14 cellular contexts compared by ENCODE assay signal in genomic region chr6:102848796-102849195, GRCh38.
A peak's percentile ranks its signal among the peaks of the same experiment; 100 is the strongest.
DNase-seq lines count a peak whose midpoint lies in the region; ATAC-seq, FAIRE-seq and TF ChIP-seq lines count a peak whose summit lies in the region.
"Had no signal": no experiment of that assay in that cellular context is flagged by ENCODE, and none has a peak within 500 bp of the region (broad histone marks: within the 10 kb centered on the region; RNA-seq: fewer than 3 reads in every experiment).

No MANE protein-coding gene starts in this region.

- DNase-seq in ELR (ENCODE audit: low read depth) (peak; percentile 58), HCT116 (ENCODE audit: low read depth, low spot score) (no peak), PC-3 (peak; percentile 12), frontal cortex (ENCODE audit: low spot score in 2 of 2) (no peak), osteoblast (ENCODE audit: insufficient read length, low spot score, missing footprints) (no peak), NCI-H2107 treated with DMSO at 0.1 percent for 48 hours (lab: John Stamatoyannopoulos, UW; ENCODE audit: unreplicated experiment) (no peak)
- DNase-seq: CD8-positive, alpha-beta memory T cell; COR-L47; DMS 273 treated with DMSO at 0.1 percent for 48 hours; DMS79; GF-D8; GOT3; H9 had no signal

- H2AFZ ChIP-seq in HCT116 (ENCODE audit: low read depth, low read length, poor library complexity, severe bottlenecking) (peak overlapping the region; percentile 100), PC-3 (ENCODE audit: low read length) (no peak overlapping the region), osteoblast (ENCODE audit: low read length) (no peak overlapping the region)

- ATAC-seq in HCT116 (no peak), PC-3 (peak; percentile 34; the same call in 1 of the 2 replicates)

- TF ChIP-seq POLR2A in HCT116 (IDR thresholded peaks at IDR 0.05; ENCODE audit: borderline replicate concordance, extremely low read depth, insufficient read depth, insufficient read length), result no peak

- H3K27me3 ChIP-seq in HCT116 (ENCODE audit: insufficient read depth, low read length), result no peaks in the 10 kb centered on the region
- no peaks in the 10 kb centered on the region for H3K27me3 ChIP-seq in PC-3 (ENCODE audit: low read length)
- H3K27me3 ChIP-seq in osteoblast (ENCODE audit: insufficient read depth, low read length), result no peaks in the 10 kb centered on the region
- H3K27me3 ChIP-seq: BLaER1 treated with 17β-estradiol and CSF1 and Interleukin-3, amounts not matched to agents 10 nM and 100 nM had no signal

- H3K9ac ChIP-seq in HCT116 (ENCODE audit: low read length), result no peak overlapping the region
- no peak overlapping the region for H3K9ac ChIP-seq in PC-3 (ENCODE audit: low read length)
- H3K9ac ChIP-seq: BLaER1 treated with 17β-estradiol and CSF1 and Interleukin-3, amounts not matched to agents 10 nM and 100 nM had no signal

- POLR2A ChIA-PET in HCT116 (lab: Charles Lee) (no interaction called here), PC-3 (lab: Charles Lee; ENCODE audit: unreplicated experiment) (no interaction called here)

- H3K4me1 ChIP-seq in HCT116 (ENCODE audit: control insufficient read depth in 1 of 2, insufficient read depth in 2 of 2, low read length in 2 of 2) (peaks cover 0 to 4% of the 10 kb centered on the region in 2 experiments; a peak in 2 of 4 replicates), PC-3 (ENCODE audit: insufficient read depth, low read length) (peaks cover 13% of the 10 kb centered on the region), osteoblast (ENCODE audit: insufficient read depth, low read length) (no peaks in the 10 kb centered on the region)

- CTCF ChIA-PET in HCT116 (lab: Charles Lee), result no interaction called here
- CTCF ChIA-PET in PC-3 (lab: Charles Lee), result no interaction called here

- BruUV-seq in HCT116 (replicated peaks; lab: Mats Ljungman, UMichigan), result no TSS peak
- BruUV-seq in PC-3 (replicated peaks; lab: Mats Ljungman, UMichigan), result no TSS peak

- intact Hi-C loops in HCT116 (cut with micrococcal nuclease), result no loop called here
- intact Hi-C loops in PC-3 (cut with micrococcal nuclease), result loop anchor here (10.0 kb wide), 1 partner anchor 1676 kb away; no protein-coding TSS in a partner anchor

- H3K27ac ChIP-seq in HCT116 (ENCODE audit: low read depth, low read length), result no peak overlapping the region
- no peak overlapping the region for H3K27ac ChIP-seq in PC-3 (ENCODE audit: low read length)
- H3K27ac ChIP-seq in osteoblast (ENCODE audit: low read depth, low read length), result no peak overlapping the region
- H3K27ac ChIP-seq: BLaER1 treated with 17β-estradiol and CSF1 and Interleukin-3, amounts not matched to agents 10 nM and 100 nM had no signal

- no peak overlapping the region for H3K4me3 ChIP-seq in HCT116 (replicated peaks in 1 of 2; ENCODE audit: low read depth in 1 of 2, low read length in 2 of 2)
- no peak overlapping the region for H3K4me3 ChIP-seq in PC-3 (ENCODE audit: low read length)
- H3K4me3 ChIP-seq in osteoblast (ENCODE audit: insufficient read depth, low read length), result no peak overlapping the region
- H3K4me3 ChIP-seq: BLaER1 treated with 17β-estradiol and CSF1 and Interleukin-3, amounts not matched to agents 10 nM and 100 nM had no signal

- H3K36me3 ChIP-seq in HCT116 (ENCODE audit: control insufficient read depth in 1 of 2, insufficient read depth in 2 of 2, low read length in 2 of 2) (no peaks in the 10 kb centered on the region), PC-3 (ENCODE audit: low read depth, low read length) (no peaks in the 10 kb centered on the region), osteoblast (ENCODE audit: insufficient read depth, low read length) (no peaks in the 10 kb centered on the region)
- H3K36me3 ChIP-seq: BLaER1 treated with 17β-estradiol and CSF1 and Interleukin-3, amounts not matched to agents 10 nM and 100 nM had no signal

- H3F3A ChIP-seq in PC-3 (ENCODE audit: low read length, unreplicated experiment), result no peaks in the 10 kb centered on the region

- no peak for TF ChIP-seq RAD21 in HCT116 (IDR thresholded peaks at IDR 0.05; ENCODE audit: low read depth)

- FAIRE-seq in frontal cortex (lab: Jason Lieb, UNC), result peak; percentile 8

- H4K20me1 ChIP-seq in HCT116 (ENCODE audit: insufficient read depth) (no peaks in the 10 kb centered on the region), PC-3 (ENCODE audit: low read length) (no peaks in the 10 kb centered on the region), osteoblast (ENCODE audit: insufficient read depth, low read length) (no peaks in the 10 kb centered on the region)
- H4K20me1 ChIP-seq: BLaER1 treated with 17β-estradiol and CSF1 and Interleukin-3, amounts not matched to agents 10 nM and 100 nM had no signal

- H3K4me2 ChIP-seq in HCT116 (ENCODE audit: low read length), result no peak overlapping the region
- no peak overlapping the region for H3K4me2 ChIP-seq in PC-3 (ENCODE audit: low read length)
- no peak overlapping the region for H3K4me2 ChIP-seq in osteoblast (ENCODE audit: insufficient read depth, low read length)

- no peak for TF ChIP-seq CTCF in HCT116 (IDR thresholded peaks at IDR 0.05 in 2 of 3, conservative IDR thresholded peaks at IDR 0.05 in 1 of 3; ENCODE audit: borderline replicate concordance in 1 of 3, insufficient read depth in 1 of 3, low read depth in 2 of 3, low read length in 2 of 3)
- no peak for TF ChIP-seq CTCF in PC-3 (conservative IDR thresholded peaks at IDR 0.05; ENCODE audit: low read depth, low read length)
- TF ChIP-seq CTCF in osteoblast (IDR thresholded peaks at IDR 0.05; ENCODE audit: extremely low read depth, low read depth, low read length), result no peak

- RAD21 ChIA-PET in HCT116 (lab: Charles Lee; ENCODE audit: low non-redundant PET in 1 of 2, low total read pairs in 2 of 2, uncharacterized antibody in 2 of 2, unreplicated experiment in 2 of 2), result no interaction called here

- H3K9me3 ChIP-seq in HCT116 (ENCODE audit: control insufficient read depth in 1 of 2, insufficient read depth in 1 of 2, low read depth in 1 of 2, low read length in 2 of 2) (no peaks in the 10 kb centered on the region), PC-3 (ENCODE audit: low read length) (no peaks in the 10 kb centered on the region), osteoblast (ENCODE audit: low read depth, low read length) (peaks cover 2% of the 10 kb centered on the region)
- H3K9me3 ChIP-seq: BLaER1 treated with 17β-estradiol and CSF1 and Interleukin-3, amounts not matched to agents 10 nM and 100 nM had no signal

- H3K79me2 ChIP-seq in HCT116 (ENCODE audit: insufficient read depth, low read length) (no peaks in the 10 kb centered on the region), PC-3 (ENCODE audit: low read length) (no peaks in the 10 kb centered on the region), osteoblast (ENCODE audit: insufficient read depth, low read length) (no peaks in the 10 kb centered on the region)

- no peaks in the 10 kb centered on the region for H3K9me2 ChIP-seq in HCT116 (ENCODE audit: insufficient read depth)
- H3K9me2 ChIP-seq in PC-3 (replicated peaks; ENCODE audit: low read length), result no peaks in the 10 kb centered on the region

TF ChIP-seq in HCT116, 20 proteins besides CTCF, POLR2A, EP300 and RAD21:
- TF ChIP-seq EGR1 (IDR thresholded peaks at IDR 0.05; ENCODE audit: low read depth), result no peak

Comparison
In these comparisons a context has a peak if more than half of its experiments do, and no peak if none do; other contexts are left out.
1. DNase-seq: peak in ELR (single experiment) and PC-3 (single experiment); none in HCT116 (single experiment), frontal cortex (0 of 2), osteoblast (single experiment) and NCI-H2107 treated with DMSO at 0.1 percent for 48 hours (single experiment).